ENCODE assay signal across 19 cellular contexts in genomic region chr17:1003633-1003971, GRCh38. TPM values are rescaled to one million over a fixed set of nuclear protein-coding genes. Genes with fewer than 3 reads are reported as not detected.
DNase-seq lines count a peak whose midpoint lies in the region; ATAC-seq and TF ChIP-seq lines count a peak whose summit lies in the region.
"Had no signal": no experiment of that assay in that cellular context is flagged by ENCODE, and none has a peak within 500 bp of the region (broad histone marks: within the 10 kb centered on the region; RNA-seq: fewer than 3 reads in every experiment).

No MANE protein-coding gene starts in this region.

- no peak overlapping the region for H3K27ac Mint-ChIP-seq in Caco-2 (ENCODE audit: unreplicated experiment)
- H3K27ac Mint-ChIP-seq in stimulated activated memory B cell treated with anti-CD40 and anti-IgM and Interleukin-4, amounts not matched to agents 10 μg/mL and 1 μg/mL and 100 μg/mL, for 72 hours, result no peak overlapping the region
- H3K27ac Mint-ChIP-seq: memory B cell, neural progenitor cell had no signal

- H3K27me3 Mint-ChIP-seq in Caco-2 (ENCODE audit: insufficient read depth, unreplicated experiment), result no peaks in the 10 kb centered on the region
- no peaks in the 10 kb centered on the region for H3K27me3 Mint-ChIP-seq in stimulated activated memory B cell treated with anti-CD40 and anti-IgM and Interleukin-4, amounts not matched to agents 10 μg/mL and 1 μg/mL and 100 μg/mL, for 72 hours
- H3K27me3 Mint-ChIP-seq: central memory CD8-positive, alpha-beta T cell; memory B cell had no signal

- H2AFZ ChIP-seq in PC-9, result no peak overlapping the region
- H2AFZ ChIP-seq: neural progenitor cell had no signal

- 100% methylated on average over 1 of the region's 5 CpGs; no CpG with 5 or more reads in 1 of the 2 donors for WGBS in esophagus squamous epithelium, 2 donors

- TF ChIP-seq CTCF in Caco-2 (IDR thresholded peaks at IDR 0.05; ENCODE audit: insufficient read depth in 1 of 2, low read depth in 1 of 2, low read length in 1 of 2, severe bottlenecking in 1 of 2, unreplicated experiment in 1 of 2) (no peak), PC-9 (conservative IDR thresholded peaks at IDR 0.05) (no peak), esophagus squamous epithelium (IDR thresholded peaks at IDR 0.05) (no peak)

- H3K36me3 Mint-ChIP-seq in Caco-2 (ENCODE audit: insufficient read depth, unreplicated experiment), result peaks cover 78% of the 10 kb centered on the region
- peaks cover 41% of the 10 kb centered on the region for H3K36me3 Mint-ChIP-seq in stimulated activated memory B cell treated with anti-CD40 and anti-IgM and Interleukin-4, amounts not matched to agents 10 μg/mL and 1 μg/mL and 100 μg/mL, for 72 hours

- CTCF ChIA-PET in Caco-2 (lab: Charles Lee), result interaction anchor here (0.6 kb wide), 2 partner anchors 251 to 828 kb away, joined by 3 read pairs; no protein-coding TSS in a partner anchor
- CTCF ChIA-PET in PC-9 (lab: Charles Lee), result no interaction called here

- intact Hi-C loops in Caco-2 (cut with micrococcal nuclease; ENCODE audit: unreplicated experiment), result no loop called here
- intact Hi-C loops in PC-9 (cut with micrococcal nuclease; ENCODE audit: unreplicated experiment), result no loop called here
- intact Hi-C loops in esophagus squamous epithelium (cut with DNase I), result no loop called here

- no peak for TF ChIP-seq POLR2A in esophagus squamous epithelium (IDR thresholded peaks at IDR 0.05)

- peaks cover 4% of the 10 kb centered on the region for H3K79me2 ChIP-seq in PC-9 (ENCODE audit: low read depth)

- H3K9ac ChIP-seq in skeletal muscle tissue (ENCODE audit: low read depth in 1 of 3, low read length in 3 of 3), result peak overlapping the region in 2 of 3 donors; percentile 21 to 62
- H3K9ac ChIP-seq: neural progenitor cell had no signal

- DNase-seq in Caco-2, result no peak
- no peak for DNase-seq in PC-9
- no peak for DNase-seq in esophagus squamous epithelium (lab: John Stamatoyannopoulos, UW)
- DNase-seq in hippocampal formation (lab: John Stamatoyannopoulos, UW), result no peak
- no peak for DNase-seq in HuH-7.5 (ENCODE audit: low spot score)
- DNase-seq: activated CD4-positive, alpha-beta T cell treated with anti-CD3 and anti-CD28 coated beads, Interleukin-2, amount 50 U/mL, for 48 hours; DMS79; NCI-H1048; NCI-H2107; NCI-H69; Peyer's patch; stimulated activated CD4-positive, alpha-beta T cell treated with anti-CD3 and anti-CD28 coated beads, Interleukin-2, amount 100 ng/mL, for 24 hours; thyroid gland had no signal

- no peaks in the 10 kb centered on the region for H3K27me3 ChIP-seq in Caco-2 (replicated peaks; ENCODE audit: control insufficient read depth, insufficient read depth, low read length)
- no peaks in the 10 kb centered on the region for H3K27me3 ChIP-seq in PC-9 (ENCODE audit: insufficient read depth, low read depth)
- H3K27me3 ChIP-seq in esophagus squamous epithelium, result no peaks in the 10 kb centered on the region
- no peaks in the 10 kb centered on the region for H3K27me3 ChIP-seq in skeletal muscle tissue (ENCODE audit: control insufficient read depth in 3 of 3, insufficient read depth in 3 of 3, low read length in 3 of 3)
- H3K27me3 ChIP-seq: neural progenitor cell, Peyer's patch, thyroid gland had no signal

- POLR2A ChIA-PET in Caco-2 (lab: Charles Lee), result no interaction called here
- POLR2A ChIA-PET in PC-9 (lab: Charles Lee; ENCODE audit: unreplicated experiment), result no interaction called here

- no peak for ATAC-seq in stimulated activated memory B cell treated with anti-CD40 and anti-IgM and Interleukin-4, amounts not matched to agents 10 μg/mL and 1 μg/mL and 100 μg/mL, for 72 hours
- ATAC-seq in HG02981 (IDR thresholded peaks at IDR 0.05; ENCODE audit: unreplicated experiment), result no peak

- H3F3A ChIP-seq in PC-9 (ENCODE audit: insufficient read depth, low read depth), result peaks cover 29% of the 10 kb centered on the region

- no peak overlapping the region for H3K4me2 ChIP-seq in PC-9
- H3K4me2 ChIP-seq: neural progenitor cell had no signal

- H3K9me3 ChIP-seq in Caco-2 (no peaks in the 10 kb centered on the region), PC-9 (ENCODE audit: insufficient read depth, low read depth) (no peaks in the 10 kb centered on the region), esophagus squamous epithelium (no peaks in the 10 kb centered on the region), skeletal muscle tissue (ENCODE audit: control insufficient read depth in 3 of 3, low read length in 3 of 3) (no peaks in the 10 kb centered on the region)
- H3K9me3 ChIP-seq: Peyer's patch, thyroid gland had no signal

- no peaks in the 10 kb centered on the region for H3K9me2 ChIP-seq in PC-9 (ENCODE audit: insufficient read depth)

- BruUV-seq in Caco-2 (replicated peaks; lab: Mats Ljungman, UMichigan) (TSS peak; percentile 18), PC-9 (replicated peaks; lab: Mats Ljungman, UMichigan) (TSS peak; percentile 5)

- peaks cover 41% of the 10 kb centered on the region for H4K20me1 ChIP-seq in PC-9 (ENCODE audit: insufficient read depth)

- no peak overlapping the region for H3K27ac ChIP-seq in PC-9
- peak overlapping the region in 3 of 4 donors; percentile 68 to 81 (median 76) for H3K27ac ChIP-seq in esophagus squamous epithelium
- peak overlapping the region; percentile 90 for H3K27ac ChIP-seq in skeletal muscle tissue (ENCODE audit: low read depth, low read length)
- H3K27ac ChIP-seq: neural progenitor cell had no signal

- no peak overlapping the region for H3K4me3 Mint-ChIP-seq in Caco-2 (ENCODE audit: unreplicated experiment)
- no peak overlapping the region for H3K4me3 Mint-ChIP-seq in stimulated activated memory B cell treated with anti-CD40 and anti-IgM and Interleukin-4, amounts not matched to agents 10 μg/mL and 1 μg/mL and 100 μg/mL, for 72 hours
- H3K4me3 Mint-ChIP-seq: central memory CD8-positive, alpha-beta T cell; memory B cell; neural progenitor cell had no signal

- H3K4me1 Mint-ChIP-seq in Caco-2 (ENCODE audit: low read depth, unreplicated experiment), result peaks cover 10% of the 10 kb centered on the region
- H3K4me1 Mint-ChIP-seq in stimulated activated memory B cell treated with anti-CD40 and anti-IgM and Interleukin-4, amounts not matched to agents 10 μg/mL and 1 μg/mL and 100 μg/mL, for 72 hours, result peaks cover 9% of the 10 kb centered on the region

- peaks cover 8% of the 10 kb centered on the region for H3K36me3 ChIP-seq in Caco-2 (ENCODE audit: control insufficient read depth, insufficient read depth, low read length)
- peaks cover 23% of the 10 kb centered on the region; the same call in 1 of the 2 replicates for H3K36me3 ChIP-seq in PC-9 (ENCODE audit: low read depth)
- H3K36me3 ChIP-seq in esophagus squamous epithelium, result peaks cover 25 to 92% (median 29%) of the 10 kb centered on the region in 3 donors
- peaks cover 37 to 46% (median 41%) of the 10 kb centered on the region in 3 donors for H3K36me3 ChIP-seq in skeletal muscle tissue (ENCODE audit: control insufficient read depth in 3 of 3, insufficient read depth in 3 of 3, low read length in 3 of 3)
- H3K36me3 ChIP-seq: neural progenitor cell had no signal

- H3K9me3 Mint-ChIP-seq in Caco-2 (ENCODE audit: unreplicated experiment), result no peaks in the 10 kb centered on the region
- no peaks in the 10 kb centered on the region for H3K9me3 Mint-ChIP-seq in stimulated activated memory B cell treated with anti-CD40 and anti-IgM and Interleukin-4, amounts not matched to agents 10 μg/mL and 1 μg/mL and 100 μg/mL, for 72 hours
- H3K9me3 Mint-ChIP-seq: central memory CD8-positive, alpha-beta T cell; memory B cell; neural progenitor cell had no signal

- H3K4me3 ChIP-seq in Caco-2 (ENCODE audit: low read depth, low read length) (no peak overlapping the region), PC-9 (no peak overlapping the region), esophagus squamous epithelium (no peak overlapping the region), skeletal muscle tissue (ENCODE audit: low read length in 3 of 3) (no peak overlapping the region)
- H3K4me3 ChIP-seq: neural progenitor cell, Peyer's patch, thyroid gland had no signal

- H3K4me1 ChIP-seq in Caco-2 (peaks cover 12% of the 10 kb centered on the region), PC-9 (replicated peaks; ENCODE audit: insufficient read depth) (peaks cover 4% of the 10 kb centered on the region), esophagus squamous epithelium (peaks cover 25 to 97% (median 69%) of the 10 kb centered on the region in 3 donors), skeletal muscle tissue (ENCODE audit: control insufficient read depth in 3 of 3, insufficient read depth in 3 of 3, low read length in 3 of 3) (peaks cover 86 to 90% (median 86%) of the 10 kb centered on the region in 3 donors)
- H3K4me1 ChIP-seq: neural progenitor cell had no signal

RNA-seq across cellular contexts. Expression of gene TIMM22, which starts 6.7 kb away (rescaled TPM):
- total RNA-seq in Caco-2 (2022) (20.1 and 20.6 TPM in 2 replicates), PC-9 (2021) (11.5 and 11.6 TPM in 2 replicates), esophagus squamous epithelium (10 to 100 TPM in 3 of 4 donors, 1 to 10 TPM in 1; 7.7 to 18.5 (median 11.8) TPM), skeletal muscle tissue (15.1 TPM)

RNA-seq across cellular contexts. Expression of gene NXN, which starts 24.0 kb away (rescaled TPM):
- total RNA-seq in Caco-2 (2022) (68.4 and 76.7 TPM in 2 replicates), PC-9 (2021) (59.8 and 60.1 TPM in 2 replicates), esophagus squamous epithelium (10 to 100 TPM; 19.5 to 34.9 (median 28.7) TPM), skeletal muscle tissue (33.9 TPM)
